8 cellular contexts compared by ENCODE assay signal in genomic region chr5:73498057-73498992, GRCh38. TPM values are rescaled to one million over a fixed set of nuclear protein-coding genes. Genes with fewer than 3 reads are reported as not detected.
DNase-seq lines count a peak whose midpoint lies in the region; ATAC-seq and TF ChIP-seq lines count a peak whose summit lies in the region.

Gene BTF3 (plus strand): TSS chr5:73498442. CDS start chr5:73498668, 226 bp downstream.

- no peaks in the 10 kb centered on the region for H3K9me3 ChIP-seq in esophagus muscularis mucosa

- no peaks in the 10 kb centered on the region for H3K9me3 Mint-ChIP-seq in activated T-cell treated with anti-CD3 and anti-CD28 coated beads, Interleukin-2, amount 50 U/mL, for 4 hours

- TF ChIP-seq CTCF in esophagus muscularis mucosa (IDR thresholded peaks at IDR 0.05), result peak in 1 of 3 experiments; percentile 8

- H3K27me3 Mint-ChIP-seq in activated T-cell treated with anti-CD3 and anti-CD28 coated beads, Interleukin-2, amount 50 U/mL, for 4 hours (ENCODE audit: low read depth), result peaks cover 10% of the 10 kb centered on the region

- no peaks in the 10 kb centered on the region for H3K27me3 ChIP-seq in esophagus muscularis mucosa

- intact Hi-C loops in esophagus muscularis mucosa (cut with DNase I), result no loop called here

- WGBS in esophagus muscularis mucosa, result 2% methylated on average over 30 of the region's 67 CpGs

- H3K27ac ChIP-seq in esophagus muscularis mucosa (replicated peaks in 1 of 4), result peak within 1 kb of the TSS; percentile 93 to 98 (median 96)

- in situ Hi-C loops in KBM-7 (cut with MboI; ENCODE audit: low pct_unique_long_range_greater_than_20kb, low sequenced_read_pairs), result no loop called here

- H3K4me1 ChIP-seq in esophagus muscularis mucosa, result peaks cover 29 to 44% (median 41%) of the 10 kb centered on the region in 4 donors

- TF ChIP-seq EP300 in esophagus muscularis mucosa (IDR thresholded peaks at IDR 0.05), result no peak

- peak within 1 kb of the TSS; percentile 81 to 99 (median 97) for H3K4me3 ChIP-seq in esophagus muscularis mucosa

- H3K4me3 Mint-ChIP-seq in activated T-cell treated with anti-CD3 and anti-CD28 coated beads, Interleukin-2, amount 50 U/mL, for 4 hours, result peak within 1 kb of the TSS; percentile 98

- ATAC-seq in GM21717 (IDR thresholded peaks at IDR 0.05; ENCODE audit: unreplicated experiment), result peak; percentile 91
- peak; percentile 96 to 97 for ATAC-seq in activated T-cell treated with anti-CD3 and anti-CD28 coated beads, Interleukin-2, amount 50 U/mL, for 4 hours

- DNase-seq in DMS153 treated with DMSO at 0.1 percent for 48 hours (lab: John Stamatoyannopoulos, UW; ENCODE audit: unreplicated experiment), result peak; percentile 43
- DNase-seq in KBM-7, result peak; percentile 95
- DNase-seq in activated T-cell treated with anti-CD3 and anti-CD28 coated beads, Interleukin-2, amount 50 U/mL, for 4 hours, result peak; percentile 90
- peak; percentile 98 for DNase-seq in esophagus muscularis mucosa (ENCODE audit: extremely low spot score)
- peak; percentile 98 for DNase-seq in myocyte (ENCODE audit: low read depth)
- DNase-seq in stimulated activated CD8-positive, alpha-beta memory T cell treated with anti-CD3 and anti-CD28 coated beads, Interleukin-7, amount 100 ng/mL, for 48 hours (ENCODE audit: extremely low read depth in 1 of 2, low read depth in 1 of 2), result peak; percentile 85 to 93

- TF ChIP-seq POLR2A in esophagus muscularis mucosa (IDR thresholded peaks at IDR 0.05; ENCODE audit: low read depth), result peak; percentile 48

- H3K36me3 ChIP-seq in esophagus muscularis mucosa, result peaks cover 11 to 32% (median 21%) of the 10 kb centered on the region in 4 donors

- peaks cover 33% of the 10 kb centered on the region for H3K36me3 Mint-ChIP-seq in activated T-cell treated with anti-CD3 and anti-CD28 coated beads, Interleukin-2, amount 50 U/mL, for 4 hours (ENCODE audit: insufficient read depth)

- H3K4me1 Mint-ChIP-seq in activated T-cell treated with anti-CD3 and anti-CD28 coated beads, Interleukin-2, amount 50 U/mL, for 4 hours (ENCODE audit: low read depth), result peaks cover 40% of the 10 kb centered on the region

TF ChIP-seq in PFSK-1, 5 proteins besides CTCF, POLR2A, EP300 and RAD21:
- TF ChIP-seq FOXP2 (optimal IDR thresholded peaks at IDR 0.05; ENCODE audit: borderline replicate concordance, extremely low read depth, extremely low read length, insufficient read depth) (peak; percentile 27), TAF1 (IDR thresholded peaks at IDR 0.05; ENCODE audit: borderline replicate concordance, insufficient read depth, low read length) (peak; percentile 76), REST (IDR thresholded peaks at IDR 0.05; ENCODE audit: insufficient read depth in 1 of 2, low read depth in 2 of 2, low read length in 2 of 2) (0 out of 4 replicates have a peak, but pooled peaks of 1 of the 2 experiments have one; percentile 7), POLR2AphosphoS5 (IDR thresholded peaks at IDR 0.05; ENCODE audit: low read depth, low read length) (peak; percentile 92), SIN3A (IDR thresholded peaks at IDR 0.05; ENCODE audit: borderline replicate concordance, insufficient read depth, low read length) (no peak)

RNA-seq across cellular contexts. Expression of gene BTF3, which starts in this region (rescaled TPM):
- polyA plus RNA-seq in PFSK-1 (2012; ENCODE audit: insufficient read length, low read depth), result 886 TPM
- 1,000 to 10,000 TPM in 2 of 3 donors, 100 to 1,000 TPM in 1; 967 to 1,090 (median 1,019) TPM for total RNA-seq in activated T-cell treated with anti-CD3 and anti-CD28 coated beads, Interleukin-2, amount 50 U/mL, for 4 hours
- total RNA-seq in esophagus muscularis mucosa (100 to 1,000 TPM; 455 to 574 (median 539) TPM), myocyte (458 and 480 TPM in 2 replicates)
- polyA plus RNA-seq in myocyte (2012), result 470 TPM

Comparison
In these comparisons a context has a peak if more than half of its experiments do, and no peak if none do; other contexts are left out.
1. Peak in every context shown above with its lines: DNase-seq, ATAC-seq, H3K4me3 ChIP-seq and H3K27ac ChIP-seq.
2. DNase-seq: peak in every context shown above with its lines; median percentile 98 in esophagus muscularis mucosa; 98 in myocyte; 95 in KBM-7; 90 in activated T-cell treated with anti-CD3 and anti-CD28 coated beads, Interleukin-2, amount 50 U/mL, for 4 hours; 89 in stimulated activated CD8-positive, alpha-beta memory T cell treated with anti-CD3 and anti-CD28 coated beads, Interleukin-7, amount 100 ng/mL, for 48 hours; 43 in DMS153 treated with DMSO at 0.1 percent for 48 hours.